In genomic region chr11:96155627-96156378, GRCh38 we compare ENCODE assay signal across 8 cellular contexts.
A peak's percentile ranks its signal among the peaks of the same experiment; 100 is the strongest.
DNase-seq lines count a peak whose midpoint lies in the region; ATAC-seq and TF ChIP-seq lines count a peak whose summit lies in the region.

No MANE protein-coding gene starts in this region.

- peak overlapping the region; percentile 18 for H3K27ac ChIP-seq in muscle layer of colon (ENCODE audit: low read depth, low read length)

- peaks cover 45% of the 10 kb centered on the region for H3K4me1 ChIP-seq in muscle layer of colon (ENCODE audit: insufficient read depth, low read length)

- DNase-seq in COR-L47 (lab: John Stamatoyannopoulos, UW) (peak; percentile 42), GM20000 (ENCODE audit: low spot score) (peak; percentile 66), HK-2 (ENCODE audit: unreplicated experiment) (peak; percentile 83), epidermal melanocyte (ENCODE audit: insufficient read length, low spot score) (peak; percentile 49)
- DNase-seq in activated CD4-positive, alpha-beta T cell treated with anti-CD3 and anti-CD28 coated beads, Interleukin-2, amount 50 U/mL, for 24 hours (ENCODE audit: low read depth in 1 of 2, low spot score in 1 of 2): peak; percentile 23 to 54
- DNase-seq in stimulated activated effector memory CD8-positive, alpha-beta T cell treated with anti-CD3 and anti-CD28 coated beads, Interleukin-12 subunit alpha, Interleukin-12 subunit beta, amount 100 ng/mL, for 72 hours (ENCODE audit: low spot score in 2 of 2): peak; percentile 34 to 84

- peak overlapping the region; percentile 69 for H3K27ac Mint-ChIP-seq in stimulated activated effector memory CD8-positive, alpha-beta T cell treated with anti-CD3 and anti-CD28 coated beads, Interleukin-12 subunit alpha, Interleukin-12 subunit beta, amount 100 ng/mL, for 72 hours

- ATAC-seq in stimulated activated effector memory CD8-positive, alpha-beta T cell treated with anti-CD3 and anti-CD28 coated beads, Interleukin-12 subunit alpha, Interleukin-12 subunit beta, amount 100 ng/mL, for 72 hours: peak; percentile 84
- ATAC-seq in GM21515 (IDR thresholded peaks at IDR 0.05; ENCODE audit: unreplicated experiment): no peak

- H3K4me1 Mint-ChIP-seq in stimulated activated effector memory CD8-positive, alpha-beta T cell treated with anti-CD3 and anti-CD28 coated beads, Interleukin-12 subunit alpha, Interleukin-12 subunit beta, amount 100 ng/mL, for 72 hours: peaks cover 40% of the 10 kb centered on the region

- H3K9me3 ChIP-seq in muscle layer of colon (ENCODE audit: low read length): no peaks in the 10 kb centered on the region

- no peaks in the 10 kb centered on the region for H3K9me3 Mint-ChIP-seq in stimulated activated effector memory CD8-positive, alpha-beta T cell treated with anti-CD3 and anti-CD28 coated beads, Interleukin-12 subunit alpha, Interleukin-12 subunit beta, amount 100 ng/mL, for 72 hours

- no peak overlapping the region for H3K9ac ChIP-seq in muscle layer of colon (ENCODE audit: low read length)

- H3K27me3 ChIP-seq in muscle layer of colon (ENCODE audit: control insufficient read depth in 1 of 2, insufficient read depth in 2 of 2, low read length in 2 of 2): no peaks in the 10 kb centered on the region

- no peaks in the 10 kb centered on the region for H3K36me3 Mint-ChIP-seq in stimulated activated effector memory CD8-positive, alpha-beta T cell treated with anti-CD3 and anti-CD28 coated beads, Interleukin-12 subunit alpha, Interleukin-12 subunit beta, amount 100 ng/mL, for 72 hours

- no peak for TF ChIP-seq CTCF in GM20000 (IDR thresholded peaks at IDR 0.05; ENCODE audit: extremely low read depth, missing control alignments)

- no peaks in the 10 kb centered on the region for H3K36me3 ChIP-seq in muscle layer of colon (ENCODE audit: insufficient read depth, low read length)

- H3K4me3 Mint-ChIP-seq in stimulated activated effector memory CD8-positive, alpha-beta T cell treated with anti-CD3 and anti-CD28 coated beads, Interleukin-12 subunit alpha, Interleukin-12 subunit beta, amount 100 ng/mL, for 72 hours: peak overlapping the region; percentile 57

- peak overlapping the region in 1 of 2 donors; percentile 0 for H3K4me3 ChIP-seq in muscle layer of colon (ENCODE audit: low read depth in 1 of 2, low read length in 2 of 2)
